11 cellular contexts compared by ENCODE assay signal in genomic region chr12:42756841-42757661, GRCh38.
DNase-seq lines count a peak whose midpoint lies in the region; ATAC-seq, FAIRE-seq and TF ChIP-seq lines count a peak whose summit lies in the region.
"Had no signal": no experiment of that assay in that cellular context is flagged by ENCODE, and none has a peak within 500 bp of the region (broad histone marks: within the 10 kb centered on the region; RNA-seq: fewer than 3 reads in every experiment).

No MANE protein-coding gene starts in this region.

- H3K36me3 ChIP-seq in astrocyte (ENCODE audit: insufficient read depth, low read length): no peaks in the 10 kb centered on the region
- H3K36me3 ChIP-seq in left lung: no peaks in the 10 kb centered on the region

- H3K9ac ChIP-seq in astrocyte (ENCODE audit: low read length): peak overlapping the region; percentile 72

- peak overlapping the region; percentile 8 for H3K4me3 ChIP-seq in astrocyte (ENCODE audit: insufficient read depth, low read depth, low read length)
- no peak overlapping the region for H3K4me3 ChIP-seq in left lung

- H3K9me3 ChIP-seq in astrocyte (ENCODE audit: insufficient read depth, low read depth, low read length): no peaks in the 10 kb centered on the region
- no peaks in the 10 kb centered on the region for H3K9me3 ChIP-seq in left lung

- H3K79me2 ChIP-seq in astrocyte (ENCODE audit: insufficient read depth, low read length): no peaks in the 10 kb centered on the region

- peak overlapping the region; percentile 74 for H3K4me2 ChIP-seq in astrocyte (ENCODE audit: low read length)

- H3K9me3 Mint-ChIP-seq in astrocyte (ENCODE audit: unreplicated experiment): no peaks in the 10 kb centered on the region

- peak overlapping the region; percentile 28 for H3K4me3 Mint-ChIP-seq in astrocyte (ENCODE audit: unreplicated experiment)
- H3K4me3 Mint-ChIP-seq: activated T-cell treated with anti-CD3 and anti-CD28 coated beads, Interleukin-2, amount 50 U/mL, for 72 hours; naive B cell had no signal

- DNase-seq in Daoy (ENCODE audit: low read depth) (peak; percentile 94), astrocyte (ENCODE audit: low read depth) (peak; percentile 100), left lung (no peak), DMS79 treated with DMSO at 0.1 percent for 48 hours (lab: John Stamatoyannopoulos, UW) (no peak), D721Med (ENCODE audit: insufficient read length, low spot score) (no peak)
- no peak for DNase-seq in stimulated activated naive CD4-positive, alpha-beta T cell treated with Interleukin-2 at 50 U/mL for 16 hours (lab: John Stamatoyannopoulos, UW)
- no peak for DNase-seq in stimulated activated CD4-positive, alpha-beta T cell treated with anti-CD3 and anti-CD28 coated beads, Interleukin-15, amount 100 ng/mL, for 24 hours
- DNase-seq: activated T-cell treated with anti-CD3 and anti-CD28 coated beads, Interleukin-2, amount 50 U/mL, for 72 hours; DND-41; naive B cell had no signal

- H3K4me1 ChIP-seq in astrocyte (ENCODE audit: insufficient read depth, low read length) (peaks cover 27% of the 10 kb centered on the region), left lung (peaks cover 0 to 6% of the 10 kb centered on the region in 2 donors)

- H3K27me3 Mint-ChIP-seq in astrocyte (ENCODE audit: low read depth, unreplicated experiment): peaks cover 2% of the 10 kb centered on the region

- no peaks in the 10 kb centered on the region for H4K20me1 ChIP-seq in astrocyte (ENCODE audit: insufficient read depth, low read length)

- peak overlapping the region; percentile 93 for H3K27ac ChIP-seq in astrocyte (ENCODE audit: low read depth, low read length)
- H3K27ac ChIP-seq in left lung: no peak overlapping the region

- peak; percentile 88 for FAIRE-seq in astrocyte (lab: Jason Lieb, UNC)
- no peak for FAIRE-seq in D721Med (lab: Jason Lieb, UNC)

- TF ChIP-seq CTCF in astrocyte (IDR thresholded peaks at IDR 0.05; ENCODE audit: insufficient read depth, low read depth, low read length): no peak
- TF ChIP-seq CTCF in left lung (IDR thresholded peaks at IDR 0.05): no peak
- no peak for TF ChIP-seq CTCF in D721Med (IDR thresholded peaks at IDR 0.05; ENCODE audit: insufficient read depth, missing control alignments)

- H3K4me1 Mint-ChIP-seq in astrocyte (ENCODE audit: low read depth, unreplicated experiment): peaks cover 56% of the 10 kb centered on the region
- H3K4me1 Mint-ChIP-seq: naive B cell had no signal

- intact Hi-C loops in left lung (cut with DNase I): no loop called here

- ATAC-seq in HG02884 (IDR thresholded peaks at IDR 0.05; ENCODE audit: unreplicated experiment): peak; percentile 39
- ATAC-seq in left lung: peak; percentile 73
- ATAC-seq: activated T-cell treated with anti-CD3 and anti-CD28 coated beads, Interleukin-2, amount 50 U/mL, for 72 hours had no signal

- no peaks in the 10 kb centered on the region for H3K27me3 ChIP-seq in astrocyte (ENCODE audit: insufficient read depth, low read length)
- no peaks in the 10 kb centered on the region for H3K27me3 ChIP-seq in left lung

- H3K36me3 Mint-ChIP-seq in astrocyte (ENCODE audit: low read depth, unreplicated experiment): no peaks in the 10 kb centered on the region
- H3K36me3 Mint-ChIP-seq: naive B cell had no signal

- H2AFZ ChIP-seq in astrocyte (ENCODE audit: low read depth, low read length): no peak overlapping the region

- H3K27ac Mint-ChIP-seq in astrocyte (ENCODE audit: unreplicated experiment): peak overlapping the region; percentile 98
- H3K27ac Mint-ChIP-seq: activated T-cell treated with anti-CD3 and anti-CD28 coated beads, Interleukin-2, amount 50 U/mL, for 72 hours; naive B cell had no signal

Comparison
In these comparisons a context has a peak if more than half of its experiments do, and no peak if none do; other contexts are left out.
1. DNase-seq: peak in Daoy (single experiment) and astrocyte (single experiment); none in left lung (0 of 2), DMS79 treated with DMSO at 0.1 percent for 48 hours (single experiment), D721Med (single experiment), stimulated activated naive CD4-positive, alpha-beta T cell treated with Interleukin-2 at 50 U/mL for 16 hours (single experiment) and stimulated activated CD4-positive, alpha-beta T cell treated with anti-CD3 and anti-CD28 coated beads, Interleukin-15, amount 100 ng/mL, for 24 hours (single experiment).